15 cellular contexts compared by ENCODE assay signal in the genomic region with DNA sequence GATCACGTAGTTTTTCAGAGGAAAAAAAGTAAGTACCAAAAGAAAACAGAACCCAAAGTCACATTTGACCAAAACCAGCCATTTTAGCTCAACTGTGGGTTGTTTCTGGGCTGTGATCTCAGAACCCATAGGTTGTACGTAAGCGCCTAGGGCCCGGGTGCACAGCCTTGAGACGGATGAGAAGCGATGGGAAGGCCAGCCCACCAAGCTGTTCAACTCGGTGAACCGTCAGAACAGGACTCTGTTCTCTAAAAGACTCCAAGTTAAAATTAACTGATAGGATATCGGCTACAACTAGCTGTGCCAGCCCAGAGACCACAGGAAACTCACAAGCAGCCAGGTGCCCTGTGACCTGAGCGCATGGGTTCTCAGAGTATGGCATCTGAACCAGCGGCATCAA. TPM values are rescaled to one million over a fixed set of nuclear protein-coding genes. Genes with fewer than 3 reads are reported as not detected.
DNase-seq lines count a peak whose midpoint lies in the region; ATAC-seq and TF ChIP-seq lines count a peak whose summit lies in the region.
"Had no signal": no experiment of that assay in that cellular context is flagged by ENCODE, and none has a peak within 500 bp of the region (broad histone marks: within the 10 kb centered on the region; RNA-seq: fewer than 3 reads in every experiment).

No MANE protein-coding gene starts in this region.

- CTCF ChIA-PET in activated CD8-positive, alpha-beta T cell treated with anti-CD3 and anti-CD28 coated beads for 36 hours (lab: Charles Lee): interaction anchor here (0.6 to 1.0 kb wide), 2 partner anchors 21 to 86 kb away, joined by 3 to 4 read pairs; no protein-coding TSS in a partner anchor
- CTCF ChIA-PET in activated CD8-positive, alpha-beta T cell treated with anti-CD3 and anti-CD28 coated beads, Interleukin-2, amount 10 ng/mL, durations not matched to agents 7 days and 5 days (lab: Charles Lee): interaction anchor here (1.3 kb wide), 1 partner anchor 21 kb away, joined by 4 read pairs; no protein-coding TSS in a partner anchor

- TF ChIP-seq CTCF in activated CD8-positive, alpha-beta T cell treated with anti-CD3 and anti-CD28 coated beads for 36 hours (IDR thresholded peaks at IDR 0.05): no peak
- TF ChIP-seq CTCF in brain microvascular endothelial cell (IDR thresholded peaks at IDR 0.05; ENCODE audit: low read depth, low read length, missing control alignments): no peak
- no peak for TF ChIP-seq CTCF in natural killer cell (IDR thresholded peaks at IDR 0.05)

- peaks cover 4% of the 10 kb centered on the region for H3K4me1 Mint-ChIP-seq in activated CD8-positive, alpha-beta T cell treated with anti-CD3 and anti-CD28 coated beads for 36 hours (ENCODE audit: low read depth)
- peaks cover 8% of the 10 kb centered on the region for H3K4me1 Mint-ChIP-seq in activated CD8-positive, alpha-beta T cell treated with anti-CD3 and anti-CD28 coated beads, Interleukin-2, amount 10 ng/mL, durations not matched to agents 7 days and 5 days (ENCODE audit: low read depth)
- peaks cover 14% of the 10 kb centered on the region for H3K4me1 Mint-ChIP-seq in stimulated activated effector memory CD8-positive, alpha-beta T cell treated with anti-CD3 and anti-CD28 coated beads, Interleukin-12 subunit alpha, Interleukin-12 subunit beta, amount 100 ng/mL, for 72 hours
- H3K4me1 Mint-ChIP-seq in natural killer cell: peaks cover 15% of the 10 kb centered on the region in 2 donors

- intact Hi-C loops in activated CD8-positive, alpha-beta T cell treated with anti-CD3 and anti-CD28 coated beads for 36 hours (cut with micrococcal nuclease): no loop called here
- intact Hi-C loops in natural killer cell (cut with micrococcal nuclease): no loop called here

- H3K36me3 Mint-ChIP-seq in activated CD8-positive, alpha-beta T cell treated with anti-CD3 and anti-CD28 coated beads for 36 hours (ENCODE audit: low read depth): peaks cover 73% of the 10 kb centered on the region
- H3K36me3 Mint-ChIP-seq in activated CD8-positive, alpha-beta T cell treated with anti-CD3 and anti-CD28 coated beads, Interleukin-2, amount 10 ng/mL, durations not matched to agents 7 days and 5 days (ENCODE audit: low read depth): peaks cover 79% of the 10 kb centered on the region
- H3K36me3 Mint-ChIP-seq in stimulated activated effector memory CD8-positive, alpha-beta T cell treated with anti-CD3 and anti-CD28 coated beads, Interleukin-12 subunit alpha, Interleukin-12 subunit beta, amount 100 ng/mL, for 72 hours: peaks cover 100% of the 10 kb centered on the region
- H3K36me3 Mint-ChIP-seq in natural killer cell: peaks cover 16% of the 10 kb centered on the region

- no peak overlapping the region for H3K4me3 Mint-ChIP-seq in activated CD8-positive, alpha-beta T cell treated with anti-CD3 and anti-CD28 coated beads for 36 hours
- no peak overlapping the region for H3K4me3 Mint-ChIP-seq in activated CD8-positive, alpha-beta T cell treated with anti-CD3 and anti-CD28 coated beads, Interleukin-2, amount 10 ng/mL, durations not matched to agents 7 days and 5 days
- no peak overlapping the region for H3K4me3 Mint-ChIP-seq in stimulated activated effector memory CD8-positive, alpha-beta T cell treated with anti-CD3 and anti-CD28 coated beads, Interleukin-12 subunit alpha, Interleukin-12 subunit beta, amount 100 ng/mL, for 72 hours
- no peak overlapping the region for H3K4me3 Mint-ChIP-seq in natural killer cell

- in situ Hi-C loops in brain microvascular endothelial cell (cut with HindIII; ENCODE audit: low pct_ligation_motif_present, low sequenced_read_pairs): no loop called here

- DNase-seq in activated CD8-positive, alpha-beta T cell treated with anti-CD3 and anti-CD28 coated beads for 36 hours: no peak
- no peak for DNase-seq in activated CD8-positive, alpha-beta T cell treated with anti-CD3 and anti-CD28 coated beads, Interleukin-2, amount 10 ng/mL, durations not matched to agents 7 days and 5 days
- DNase-seq in H7 (peak; percentile 14), brain microvascular endothelial cell (no peak), natural killer cell (no peak), HT-29 (ENCODE audit: low spot score) (no peak), NCI-H2171 treated with DMSO at 0.1 percent for 48 hours (lab: John Stamatoyannopoulos, UW) (no peak)
- DNase-seq in stimulated activated effector memory CD8-positive, alpha-beta T cell treated with anti-CD3 and anti-CD28 coated beads, Interleukin-12 subunit alpha, Interleukin-12 subunit beta, amount 100 ng/mL, for 72 hours (ENCODE audit: low spot score in 2 of 2): no peak
- DNase-seq: Karpas-422, MM.1S, NCI-H1105, NCI-H187, NCI-H446 had no signal

- H3K27me3 ChIP-seq in H7 (ENCODE audit: control insufficient read depth, insufficient read depth, low read length) (no peaks in the 10 kb centered on the region), brain microvascular endothelial cell (replicated peaks) (no peaks in the 10 kb centered on the region)
- H3K27me3 ChIP-seq: BLaER1 treated with 17β-estradiol and CSF1 and Interleukin-3, amounts not matched to agents 10 nM and 100 nM had no signal

- H3K27me3 Mint-ChIP-seq in activated CD8-positive, alpha-beta T cell treated with anti-CD3 and anti-CD28 coated beads for 36 hours: no peaks in the 10 kb centered on the region
- H3K27me3 Mint-ChIP-seq in activated CD8-positive, alpha-beta T cell treated with anti-CD3 and anti-CD28 coated beads, Interleukin-2, amount 10 ng/mL, durations not matched to agents 7 days and 5 days (ENCODE audit: low read depth): no peaks in the 10 kb centered on the region
- no peaks in the 10 kb centered on the region for H3K27me3 Mint-ChIP-seq in natural killer cell (ENCODE audit: low read depth in 2 of 2)

- peak overlapping the region; percentile 15 for H3K27ac Mint-ChIP-seq in activated CD8-positive, alpha-beta T cell treated with anti-CD3 and anti-CD28 coated beads for 36 hours
- H3K27ac Mint-ChIP-seq in activated CD8-positive, alpha-beta T cell treated with anti-CD3 and anti-CD28 coated beads, Interleukin-2, amount 10 ng/mL, durations not matched to agents 7 days and 5 days: no peak overlapping the region
- peak overlapping the region; percentile 76 for H3K27ac Mint-ChIP-seq in stimulated activated effector memory CD8-positive, alpha-beta T cell treated with anti-CD3 and anti-CD28 coated beads, Interleukin-12 subunit alpha, Interleukin-12 subunit beta, amount 100 ng/mL, for 72 hours
- peak overlapping the region in 1 of 2 donors; percentile 31 for H3K27ac Mint-ChIP-seq in natural killer cell

- POLR2A ChIA-PET in activated CD8-positive, alpha-beta T cell treated with anti-CD3 and anti-CD28 coated beads for 36 hours (lab: Charles Lee): interaction anchor here (0.9 kb wide), 1 partner anchor 10 kb away, joined by 3 read pairs; no protein-coding TSS in a partner anchor
- POLR2A ChIA-PET in activated CD8-positive, alpha-beta T cell treated with anti-CD3 and anti-CD28 coated beads, Interleukin-2, amount 10 ng/mL, durations not matched to agents 7 days and 5 days (lab: Charles Lee): no interaction called here

- no peaks in the 10 kb centered on the region for H3K9me3 Mint-ChIP-seq in activated CD8-positive, alpha-beta T cell treated with anti-CD3 and anti-CD28 coated beads for 36 hours
- H3K9me3 Mint-ChIP-seq in activated CD8-positive, alpha-beta T cell treated with anti-CD3 and anti-CD28 coated beads, Interleukin-2, amount 10 ng/mL, durations not matched to agents 7 days and 5 days (ENCODE audit: insufficient read depth): no peaks in the 10 kb centered on the region
- no peaks in the 10 kb centered on the region for H3K9me3 Mint-ChIP-seq in stimulated activated effector memory CD8-positive, alpha-beta T cell treated with anti-CD3 and anti-CD28 coated beads, Interleukin-12 subunit alpha, Interleukin-12 subunit beta, amount 100 ng/mL, for 72 hours
- H3K9me3 Mint-ChIP-seq in natural killer cell: no peaks in the 10 kb centered on the region

- no peak for ATAC-seq in activated CD8-positive, alpha-beta T cell treated with anti-CD3 and anti-CD28 coated beads for 36 hours
- no peak for ATAC-seq in activated CD8-positive, alpha-beta T cell treated with anti-CD3 and anti-CD28 coated beads, Interleukin-2, amount 10 ng/mL, durations not matched to agents 7 days and 5 days
- no peak for ATAC-seq in stimulated activated effector memory CD8-positive, alpha-beta T cell treated with anti-CD3 and anti-CD28 coated beads, Interleukin-12 subunit alpha, Interleukin-12 subunit beta, amount 100 ng/mL, for 72 hours
- ATAC-seq in natural killer cell: no peak

- H3K36me3 ChIP-seq in H7 (replicated peaks; ENCODE audit: control insufficient read depth, insufficient read depth, low read length) (peaks cover 79% of the 10 kb centered on the region), brain microvascular endothelial cell (replicated peaks) (peaks cover 99% of the 10 kb centered on the region)

- H3K4me3 ChIP-seq in H7 (ENCODE audit: insufficient read depth, low read depth, low read length): no peak overlapping the region
- H3K4me3 ChIP-seq in brain microvascular endothelial cell (ENCODE audit: low read depth, low read length): no peak overlapping the region
- H3K4me3 ChIP-seq: BLaER1 treated with 17β-estradiol and CSF1 and Interleukin-3, amounts not matched to agents 10 nM and 100 nM had no signal

- H3K27ac ChIP-seq in brain microvascular endothelial cell: peak overlapping the region; percentile 45
- H3K27ac ChIP-seq: 22Rv1; BLaER1 treated with 17β-estradiol and CSF1 and Interleukin-3, amounts not matched to agents 10 nM and 100 nM had no signal

RNA-seq across cellular contexts. Expression of gene USP22, which starts 28.3 kb away (rescaled TPM):
- 100 to 1,000 TPM; 149 to 153 TPM for total RNA-seq in activated CD8-positive, alpha-beta T cell treated with anti-CD3 and anti-CD28 coated beads for 36 hours
- total RNA-seq in activated CD8-positive, alpha-beta T cell treated with anti-CD3 and anti-CD28 coated beads, Interleukin-2, amount 10 ng/mL, durations not matched to agents 7 days and 5 days: 100 to 1,000 TPM; 138 to 148 TPM
- 432 and 539 TPM in 2 replicates for total RNA-seq in H7 (2014; rRNA removed; shearing (Covaris generic))
- 100 to 1,000 TPM; 121 to 155 (median 140) TPM for total RNA-seq in natural killer cell
- 94.3 and 110 TPM in 2 replicates for total RNA-seq in HT-29 (2014; rRNA removed; shearing (Covaris generic))
